In the genomic region with DNA sequence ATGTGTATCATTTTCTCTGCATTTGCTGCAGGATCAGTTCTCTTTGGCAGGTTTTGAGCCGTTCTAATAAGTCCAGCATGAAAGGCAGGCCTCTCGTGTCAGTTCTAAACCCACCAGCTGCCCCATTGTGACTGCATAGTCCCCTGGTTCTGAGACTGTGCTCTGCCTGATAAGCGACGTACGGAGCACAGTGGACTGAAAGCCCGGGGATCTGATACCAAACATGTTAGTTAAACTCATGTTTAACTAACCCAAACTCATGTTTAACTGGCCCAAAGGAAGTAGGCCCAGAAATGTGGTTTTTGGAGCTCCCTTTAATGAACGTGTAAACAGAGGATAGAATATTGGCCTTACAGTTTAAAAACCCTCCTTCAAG, we compare ENCODE assay signal across 10 cellular contexts.
DNase-seq lines count a peak whose midpoint lies in the region; ATAC-seq, FAIRE-seq and TF ChIP-seq lines count a peak whose summit lies in the region.
"Had no signal": no experiment of that assay in that cellular context is flagged by ENCODE, and none has a peak within 500 bp of the region (broad histone marks: within the 10 kb centered on the region; RNA-seq: fewer than 3 reads in every experiment).

No MANE protein-coding gene starts in this region.

- H3K4me3 Mint-ChIP-seq in activated naive CD8-positive, alpha-beta T cell treated with anti-CD3 and anti-CD28 coated beads, Interleukin-2, amount 50 U/mL, for 24 hours = peak overlapping the region; percentile 66

- H3K9me2 ChIP-seq in PC-3 (replicated peaks; ENCODE audit: low read length) = no peaks in the 10 kb centered on the region

- H2AFZ ChIP-seq in PC-3 (ENCODE audit: low read length) = no peak overlapping the region

- no peak for FAIRE-seq in small intestine (lab: Jason Lieb, UNC)

- no peaks in the 10 kb centered on the region for H3K36me3 Mint-ChIP-seq in activated naive CD4-positive, alpha-beta T cell treated with anti-CD3 and anti-CD28 coated beads, Interleukin-2, amount 50 U/mL, for 72 hours
- no peaks in the 10 kb centered on the region for H3K36me3 Mint-ChIP-seq in activated naive CD8-positive, alpha-beta T cell treated with anti-CD3 and anti-CD28 coated beads, Interleukin-2, amount 50 U/mL, for 24 hours (ENCODE audit: low read depth)

- H3K9me3 ChIP-seq in PC-3 (ENCODE audit: low read length) (no peaks in the 10 kb centered on the region), small intestine (ENCODE audit: control insufficient read depth, low read depth) (no peaks in the 10 kb centered on the region), spleen (no peaks in the 10 kb centered on the region)
- H3K9me3 ChIP-seq: stomach had no signal

- H3K27me3 Mint-ChIP-seq in activated naive CD8-positive, alpha-beta T cell treated with anti-CD3 and anti-CD28 coated beads, Interleukin-2, amount 50 U/mL, for 24 hours = no peaks in the 10 kb centered on the region

- no peaks in the 10 kb centered on the region for H3K27me3 ChIP-seq in PC-3 (ENCODE audit: low read length)
- H3K27me3 ChIP-seq in small intestine (ENCODE audit: control insufficient read depth in 2 of 2, insufficient read depth in 2 of 2, low read length in 2 of 2) = no peaks in the 10 kb centered on the region
- peaks cover 0 to 3% (median 0%) of the 10 kb centered on the region in 7 donors for H3K27me3 ChIP-seq in spleen (replicated peaks in 1 of 7)
- H3K27me3 ChIP-seq: stomach had no signal

- H3K9me3 Mint-ChIP-seq in activated naive CD4-positive, alpha-beta T cell treated with anti-CD3 and anti-CD28 coated beads, Interleukin-2, amount 50 U/mL, for 72 hours = peaks cover 4 to 12% of the 10 kb centered on the region in 2 donors
- no peaks in the 10 kb centered on the region for H3K9me3 Mint-ChIP-seq in activated naive CD8-positive, alpha-beta T cell treated with anti-CD3 and anti-CD28 coated beads, Interleukin-2, amount 50 U/mL, for 24 hours

- WGBS in small intestine, 3 donors = 66 to 90% (median 83%) methylated on average over 7 of the region's 7 CpGs
- WGBS in spleen, 5 donors = 79 to 91% (median 83%) methylated on average over 7 of the region's 7 CpGs

- H3K4me1 ChIP-seq in PC-3 (ENCODE audit: insufficient read depth, low read length) (peaks cover 27% of the 10 kb centered on the region), small intestine (ENCODE audit: control insufficient read depth in 2 of 2, insufficient read depth in 1 of 2, low read depth in 1 of 2, low read length in 1 of 2) (peaks cover 4 to 13% of the 10 kb centered on the region in 2 donors), spleen (no peaks in the 10 kb centered on the region)
- H3K4me1 ChIP-seq: stomach had no signal

- H3K27ac ChIP-seq in PC-3 (ENCODE audit: low read length) = peak overlapping the region; percentile 89
- H3K27ac ChIP-seq in small intestine (ENCODE audit: low read depth in 1 of 2, low read length in 1 of 2) = peak overlapping the region; percentile 21 to 93
- no peak overlapping the region for H3K27ac ChIP-seq in spleen
- no peak overlapping the region for H3K27ac ChIP-seq in coronary artery
- H3K27ac ChIP-seq: stomach had no signal

- ATAC-seq in activated naive CD4-positive, alpha-beta T cell treated with anti-CD3 and anti-CD28 coated beads, Interleukin-2, amount 50 U/mL, for 72 hours = no peak
- peak; percentile 23 for ATAC-seq in PC-3
- no peak for ATAC-seq in activated naive CD8-positive, alpha-beta T cell treated with anti-CD3 and anti-CD28 coated beads, Interleukin-2, amount 50 U/mL, for 24 hours

- CTCF ChIA-PET in PC-3 (lab: Charles Lee) = interaction anchor here (0.5 to 1.0 kb wide), 2 partner anchors 30 to 213 kb away, joined by 3 to 14 read pairs; no protein-coding TSS in a partner anchor

- DNase-seq in activated naive CD4-positive, alpha-beta T cell treated with anti-CD3 and anti-CD28 coated beads, Interleukin-2, amount 50 U/mL, for 72 hours (ENCODE audit: low spot score in 2 of 2) = no peak
- DNase-seq in activated naive CD4-positive, alpha-beta T cell treated with anti-CD3 and anti-CD28 coated beads, Interleukin-2, amount 50 U/mL, for 16 hours = no peak
- DNase-seq in PC-3 (no peak), small intestine (no peak), spleen (no peak), coronary artery (ENCODE audit: low spot score) (no peak)
- no peak for DNase-seq in activated naive CD8-positive, alpha-beta T cell treated with anti-CD3 and anti-CD28 coated beads, Interleukin-2, amount 50 U/mL, for 24 hours
- DNase-seq in effector CD4-positive, alpha-beta T cell = no peak
- DNase-seq: NCI-H524, stomach had no signal

- peaks cover 58% of the 10 kb centered on the region for H3K4me1 Mint-ChIP-seq in activated naive CD8-positive, alpha-beta T cell treated with anti-CD3 and anti-CD28 coated beads, Interleukin-2, amount 50 U/mL, for 24 hours

- H3K4me3 ChIP-seq in PC-3 (ENCODE audit: low read length) = no peak overlapping the region
- H3K4me3 ChIP-seq in small intestine (ENCODE audit: low read depth in 1 of 2, low read length in 2 of 2) = no peak overlapping the region
- H3K4me3 ChIP-seq in spleen = no peak overlapping the region
- H3K4me3 ChIP-seq in coronary artery = no peak overlapping the region
- H3K4me3 ChIP-seq: stomach had no signal

- H3K27ac Mint-ChIP-seq in activated naive CD4-positive, alpha-beta T cell treated with anti-CD3 and anti-CD28 coated beads, Interleukin-2, amount 50 U/mL, for 72 hours = peak overlapping the region; percentile 93 to 96
- H3K27ac Mint-ChIP-seq in activated naive CD8-positive, alpha-beta T cell treated with anti-CD3 and anti-CD28 coated beads, Interleukin-2, amount 50 U/mL, for 24 hours = peak overlapping the region; percentile 93

- no peaks in the 10 kb centered on the region for H3K79me2 ChIP-seq in PC-3 (ENCODE audit: low read length)

- POLR2A ChIA-PET in PC-3 (lab: Charles Lee; ENCODE audit: unreplicated experiment) = interaction anchor here (0.9 kb wide), 1 partner anchor 15 kb away, joined by 5 read pairs; no protein-coding TSS in a partner anchor

- TF ChIP-seq CTCF in PC-3 (conservative IDR thresholded peaks at IDR 0.05; ENCODE audit: low read depth, low read length) (no peak), spleen (IDR thresholded peaks at IDR 0.05 in 8 of 11, conservative IDR thresholded peaks at IDR 0.05 in 3 of 11) (no peak), coronary artery (IDR thresholded peaks at IDR 0.05) (no peak)

- H4K20me1 ChIP-seq in PC-3 (ENCODE audit: low read length) = no peaks in the 10 kb centered on the region

- H3K9ac ChIP-seq in PC-3 (ENCODE audit: low read length) = no peak overlapping the region

- H3F3A ChIP-seq in PC-3 (ENCODE audit: low read length, unreplicated experiment) = peaks cover 5% of the 10 kb centered on the region

- no peak for TF ChIP-seq POLR2A in spleen (IDR thresholded peaks at IDR 0.05)

- H3K4me2 ChIP-seq in PC-3 (ENCODE audit: low read length) = peak overlapping the region; percentile 78

- intact Hi-C loops in PC-3 (cut with micrococcal nuclease) = loop anchor here (1.0 to 2.0 kb wide), 5 partner anchors 15 to 145 kb away; partner anchors contain the start of genes BBIP1 and SHOC2
- intact Hi-C loops in spleen (cut with DNase I; ENCODE audit: low total_unique reads) = no loop called here

- H3K36me3 ChIP-seq in PC-3 (ENCODE audit: low read depth, low read length) (no peaks in the 10 kb centered on the region), small intestine (ENCODE audit: control insufficient read depth in 2 of 2, insufficient read depth in 2 of 2, low read length in 2 of 2) (no peaks in the 10 kb centered on the region), spleen (no peaks in the 10 kb centered on the region)
- H3K36me3 ChIP-seq: stomach had no signal

- TSS peak; percentile 80 for BruUV-seq in PC-3 (replicated peaks; lab: Mats Ljungman, UMichigan)

Comparison
In these comparisons a context has a peak if more than half of its experiments do, and no peak if none do; other contexts are left out.
1. H3K27ac ChIP-seq: peak in PC-3 (single experiment) and small intestine (2 of 2); none in spleen (0 of 8) and coronary artery (0 of 2).